8 cellular contexts compared by ENCODE assay signal in the genomic region with DNA sequence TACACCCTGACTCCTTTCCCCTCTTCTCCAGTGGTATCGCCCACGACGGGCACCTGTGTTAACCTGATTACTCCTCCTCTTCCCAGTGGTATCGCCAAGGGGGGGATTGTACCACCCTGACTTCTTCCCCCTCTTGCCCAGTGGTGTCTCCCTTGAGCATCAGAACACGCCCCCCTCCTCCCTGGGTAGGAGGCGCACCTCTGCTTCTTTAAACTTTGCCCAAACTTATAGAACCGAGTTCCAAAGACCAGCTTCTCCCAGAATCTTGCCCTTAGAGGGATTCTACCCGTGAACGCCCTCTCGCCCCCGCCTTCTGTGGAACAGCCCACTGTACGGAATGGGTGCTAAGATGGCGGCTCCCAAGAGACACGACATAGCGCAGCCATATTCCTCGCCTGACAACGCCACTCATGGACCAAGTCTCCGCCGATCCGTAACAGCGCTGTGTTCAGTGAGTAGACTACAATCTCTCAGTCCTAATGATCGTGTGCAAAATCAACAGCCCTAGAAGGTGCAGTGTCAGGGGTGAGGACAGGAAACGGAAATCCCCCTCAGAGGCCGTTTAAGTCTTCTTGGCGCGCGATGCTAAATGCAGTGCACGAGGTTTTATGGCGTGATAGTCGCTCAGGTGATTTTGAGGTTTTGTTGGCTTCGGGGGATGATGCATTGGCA. TPM values are rescaled to one million over a fixed set of nuclear protein-coding genes. Genes with fewer than 3 reads are reported as not detected.
DNase-seq lines count a peak whose midpoint lies in the region; ATAC-seq and TF ChIP-seq lines count a peak whose summit lies in the region.

No MANE protein-coding gene starts in this region.

- H3K4me3 Mint-ChIP-seq in IgD-negative memory B cell = peak overlapping the region; percentile 88 to 98 (median 92)
- H3K4me3 Mint-ChIP-seq in activated naive CD4-positive, alpha-beta T cell treated with anti-CD3 and anti-CD28 coated beads, Interleukin-2, amount 10 ng/mL, durations not matched to agents 7 days and 5 days = peak overlapping the region; percentile 83

- CTCF ChIA-PET in activated naive CD4-positive, alpha-beta T cell treated with anti-CD3 and anti-CD28 coated beads, Interleukin-2, amount 10 ng/mL, durations not matched to agents 7 days and 5 days (lab: Charles Lee) = no interaction called here

- peak overlapping the region; percentile 84 to 94 (median 91) for H3K27ac Mint-ChIP-seq in IgD-negative memory B cell
- peak overlapping the region; percentile 91 for H3K27ac Mint-ChIP-seq in activated naive CD4-positive, alpha-beta T cell treated with anti-CD3 and anti-CD28 coated beads, Interleukin-2, amount 10 ng/mL, durations not matched to agents 7 days and 5 days

- H3K9me3 ChIP-seq in gastroesophageal sphincter = no peaks in the 10 kb centered on the region
- H3K9me3 ChIP-seq in neuron (ENCODE audit: low read length) = no peaks in the 10 kb centered on the region
- no peaks in the 10 kb centered on the region for H3K9me3 ChIP-seq in stomach smooth muscle (ENCODE audit: control insufficient read depth in 2 of 2, low read length in 2 of 2)

- peak overlapping the region; percentile 51 to 53 for H3K9ac ChIP-seq in stomach smooth muscle (ENCODE audit: low read length in 2 of 2)

- peak; percentile 76 for DNase-seq in activated naive CD4-positive, alpha-beta T cell treated with anti-CD3 and anti-CD28 coated beads, Interleukin-2, amount 10 ng/mL, durations not matched to agents 7 days and 5 days

- no peak for TF ChIP-seq EP300 in gastroesophageal sphincter (IDR thresholded peaks at IDR 0.05)

- H3K4me1 ChIP-seq in gastroesophageal sphincter (no peaks in the 10 kb centered on the region), neuron (ENCODE audit: insufficient read depth, low read length) (no peaks in the 10 kb centered on the region), stomach smooth muscle (ENCODE audit: control insufficient read depth, insufficient read depth, low read length) (no peaks in the 10 kb centered on the region)

- H3K27ac ChIP-seq in gastroesophageal sphincter (peak overlapping the region in 3 of 4 donors; percentile 29 to 69 (median 51)), stomach smooth muscle (ENCODE audit: low read length) (peak overlapping the region; percentile 18)

- ATAC-seq in GM18868 (IDR thresholded peaks at IDR 0.05; ENCODE audit: unreplicated experiment) = peak; percentile 50
- peak; percentile 54 for ATAC-seq in gastroesophageal sphincter
- ATAC-seq in HG03457 (IDR thresholded peaks at IDR 0.05; ENCODE audit: unreplicated experiment) = no peak

- peaks cover 7 to 22% (median 19%) of the 10 kb centered on the region in 3 donors for H3K4me1 Mint-ChIP-seq in IgD-negative memory B cell
- H3K4me1 Mint-ChIP-seq in activated naive CD4-positive, alpha-beta T cell treated with anti-CD3 and anti-CD28 coated beads, Interleukin-2, amount 10 ng/mL, durations not matched to agents 7 days and 5 days = peaks cover 17% of the 10 kb centered on the region

- H3K36me3 ChIP-seq in gastroesophageal sphincter (no peaks in the 10 kb centered on the region), neuron (ENCODE audit: insufficient read depth, low read length) (no peaks in the 10 kb centered on the region), stomach smooth muscle (ENCODE audit: control insufficient read depth in 2 of 2, insufficient read depth in 2 of 2, low read length in 2 of 2) (no peaks in the 10 kb centered on the region)

- peaks cover 1% of the 10 kb centered on the region for H3K27me3 Mint-ChIP-seq in IgD-negative memory B cell
- peaks cover 4% of the 10 kb centered on the region for H3K27me3 Mint-ChIP-seq in activated naive CD4-positive, alpha-beta T cell treated with anti-CD3 and anti-CD28 coated beads, Interleukin-2, amount 10 ng/mL, durations not matched to agents 7 days and 5 days

- peak; percentile 29; the same call in 1 of the 2 replicates for TF ChIP-seq POLR2A in Raji (IDR thresholded peaks at IDR 0.05; ENCODE audit: insufficient read depth, low read depth, low read length)
- no peak for TF ChIP-seq POLR2A in gastroesophageal sphincter (IDR thresholded peaks at IDR 0.05)

- H3K27me3 ChIP-seq in gastroesophageal sphincter (no peaks in the 10 kb centered on the region), neuron (ENCODE audit: insufficient read depth, low read length) (no peaks in the 10 kb centered on the region), stomach smooth muscle (ENCODE audit: control insufficient read depth in 1 of 2, insufficient read depth in 2 of 2, low read length in 2 of 2) (peaks cover 0 to 2% of the 10 kb centered on the region in 2 donors)

- no peak for TF ChIP-seq CTCF in gastroesophageal sphincter (IDR thresholded peaks at IDR 0.05)

- H3K4me3 ChIP-seq in gastroesophageal sphincter = peak overlapping the region; percentile 51 to 53
- H3K4me3 ChIP-seq in neuron (ENCODE audit: low read length) = peak overlapping the region; percentile 28
- peak overlapping the region; percentile 75 to 77 for H3K4me3 ChIP-seq in stomach smooth muscle (ENCODE audit: low read length in 2 of 2)

- 20 to 42% methylated on average over 7 to 11 of the region's 31 CpGs for WGBS in gastroesophageal sphincter (ENCODE audit: low coverage in 1 of 2), 2 donors

- no peak overlapping the region for H2AFZ ChIP-seq in neuron (ENCODE audit: low read depth, low read length)

- H3K36me3 Mint-ChIP-seq in IgD-negative memory B cell = no peaks in the 10 kb centered on the region
- no peaks in the 10 kb centered on the region for H3K36me3 Mint-ChIP-seq in activated naive CD4-positive, alpha-beta T cell treated with anti-CD3 and anti-CD28 coated beads, Interleukin-2, amount 10 ng/mL, durations not matched to agents 7 days and 5 days

- no peaks in the 10 kb centered on the region for H3K9me3 Mint-ChIP-seq in IgD-negative memory B cell
- H3K9me3 Mint-ChIP-seq in activated naive CD4-positive, alpha-beta T cell treated with anti-CD3 and anti-CD28 coated beads, Interleukin-2, amount 10 ng/mL, durations not matched to agents 7 days and 5 days = no peaks in the 10 kb centered on the region

RNA-seq across cellular contexts. Expression of a gene that starts 4.2 kb away (rescaled TPM):
- polyA plus RNA-seq in IgD-negative memory B cell = 0.44 TPM
- total RNA-seq in gastroesophageal sphincter = under 1 TPM in 1 of 4 donors, not detected in 3; 0.31 TPM
